Comparison of ENCODE assay signal across 23 cellular contexts in the genomic region with DNA sequence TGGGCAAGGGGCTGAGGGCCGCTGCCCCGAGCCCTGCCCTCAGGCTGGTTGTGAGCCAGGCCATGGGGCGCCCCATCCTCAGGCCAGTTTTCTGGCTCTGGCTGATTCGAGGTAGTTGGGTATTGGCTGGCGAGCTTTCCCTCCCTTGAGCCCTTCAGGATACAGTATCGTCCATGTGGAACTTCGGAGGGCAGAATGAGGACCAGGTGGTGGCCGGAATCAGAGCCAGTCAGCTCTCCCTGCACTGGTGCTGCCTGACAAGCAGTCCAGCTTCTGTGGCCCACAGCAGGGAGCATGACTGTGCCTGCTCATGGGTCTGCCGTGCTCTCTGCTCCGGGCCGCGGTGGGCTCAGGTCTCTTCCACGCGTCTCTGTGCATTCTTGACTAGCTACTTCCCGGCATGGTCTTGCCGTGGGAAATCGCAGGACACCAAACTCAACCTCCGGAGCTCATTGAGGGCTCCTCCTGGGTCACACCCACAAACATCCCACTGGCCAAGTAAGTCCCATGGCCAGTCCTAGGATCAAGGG.
"Had no signal": no experiment of that assay in that cellular context is flagged by ENCODE, and none has a peak within 500 bp of the region (broad histone marks: within the 10 kb centered on the region; RNA-seq: fewer than 3 reads in every experiment).

No MANE protein-coding gene starts in this region.

- H3K4me3 Mint-ChIP-seq: endodermal cell; natural killer cell; stimulated activated naive CD8-positive, alpha-beta T cell treated with anti-CD3 and anti-CD28 coated beads, Interleukin-15, amount 100 ng/mL, for 72 hours; type B pancreatic cell had no signal

- ATAC-seq: esophagus mucosa; gastrocnemius medialis; left ventricle myocardium superior; lower lobe of right lung; natural killer cell; stimulated activated naive CD8-positive, alpha-beta T cell treated with anti-CD3 and anti-CD28 coated beads, Interleukin-15, amount 100 ng/mL, for 72 hours had no signal

- H3K9me3 ChIP-seq: gastrocnemius medialis, lower lobe of right lung, prostate gland, right atrium auricular region, thyroid gland had no signal

- H3K4me1 Mint-ChIP-seq: endodermal cell; natural killer cell; stimulated activated naive CD8-positive, alpha-beta T cell treated with anti-CD3 and anti-CD28 coated beads, Interleukin-15, amount 100 ng/mL, for 72 hours had no signal

- DNase-seq: effector CD4-positive, alpha-beta T cell; endodermal cell; foreskin fibroblast; gastrocnemius medialis; head of caudate nucleus; left ventricle myocardium superior; lower lobe of right lung; natural killer cell; stimulated activated CD4-positive, alpha-beta T cell treated with anti-CD3 and anti-CD28 coated beads, Interleukin-12 subunit alpha, Interleukin-12 subunit beta, amount 100 ng/mL, for 4 hours; stimulated activated CD4-positive, alpha-beta T cell treated with anti-CD3 and anti-CD28 coated beads, Interleukin-1b, Interleukin-23, amount 100 ng/mL, for 48 hours; stimulated activated CD4-positive, alpha-beta T cell treated with anti-CD3 and anti-CD28 coated beads, Interleukin-4, amount 100 ng/mL, for 1 hour; stimulated activated CD8-positive, alpha-beta memory T cell treated with anti-CD3 and anti-CD28 coated beads, Interleukin-4, amount 100 ng/mL, for 48 hours; stimulated activated naive CD4-positive, alpha-beta T cell; stimulated activated naive CD8-positive, alpha-beta T cell treated with anti-CD3 and anti-CD28 coated beads, Interleukin-15, amount 100 ng/mL, for 72 hours; thyroid gland had no signal

- H3K27ac ChIP-seq: epithelial cell of prostate, lower lobe of right lung, prostate gland, right atrium auricular region, thyroid gland had no signal

- H3K4me2 ChIP-seq: smooth muscle cell had no signal

- H3K27me3 Mint-ChIP-seq: type B pancreatic cell had no signal

- H3K9me3 Mint-ChIP-seq: endodermal cell, type B pancreatic cell had no signal

- H3K4me3 ChIP-seq: dorsolateral prefrontal cortex, gastrocnemius medialis, lower lobe of right lung, prostate gland, right atrium auricular region, smooth muscle cell, thyroid gland had no signal

- FAIRE-seq: keratinocyte had no signal

- H3K36me3 Mint-ChIP-seq: natural killer cell, type B pancreatic cell had no signal

- H3K27me3 ChIP-seq: dorsolateral prefrontal cortex, gastrocnemius medialis, right atrium auricular region, thyroid gland had no signal

- H3K36me3 ChIP-seq: gastrocnemius medialis, lower lobe of right lung, prostate gland, right atrium auricular region, thyroid gland had no signal

- H3K27ac Mint-ChIP-seq: endodermal cell, natural killer cell, type B pancreatic cell had no signal

- H3K4me1 ChIP-seq: lower lobe of right lung, prostate gland, right atrium auricular region, thyroid gland had no signal
